In genomic region chr5:152994040-152994439, GRCh38 we compare ENCODE assay signal across 11 cellular contexts.
"Had no signal": no experiment of that assay in that cellular context is flagged by ENCODE, and none has a peak within 500 bp of the region (broad histone marks: within the 10 kb centered on the region; RNA-seq: fewer than 3 reads in every experiment).

No MANE protein-coding gene starts in this region.

- DNase-seq: activated CD4-positive, alpha-beta T cell treated with anti-CD3 and anti-CD28 coated beads, Interleukin-2, amount 50 U/mL, for 1 hour; activated CD8-positive, alpha-beta memory T cell treated with anti-CD3 and anti-CD28 coated beads for 24 hours; activated naive CD8-positive, alpha-beta T cell treated with anti-CD3 and anti-CD28 coated beads for 36 hours; amygdala; effector memory CD4-positive, alpha-beta T cell; head of caudate nucleus; immature natural killer cell; left cardiac atrium; naive B cell; sigmoid colon; spleen had no signal

- ATAC-seq: left cardiac atrium had no signal
